Comparison of ENCODE assay signal across 26 cellular contexts in the genomic region with DNA sequence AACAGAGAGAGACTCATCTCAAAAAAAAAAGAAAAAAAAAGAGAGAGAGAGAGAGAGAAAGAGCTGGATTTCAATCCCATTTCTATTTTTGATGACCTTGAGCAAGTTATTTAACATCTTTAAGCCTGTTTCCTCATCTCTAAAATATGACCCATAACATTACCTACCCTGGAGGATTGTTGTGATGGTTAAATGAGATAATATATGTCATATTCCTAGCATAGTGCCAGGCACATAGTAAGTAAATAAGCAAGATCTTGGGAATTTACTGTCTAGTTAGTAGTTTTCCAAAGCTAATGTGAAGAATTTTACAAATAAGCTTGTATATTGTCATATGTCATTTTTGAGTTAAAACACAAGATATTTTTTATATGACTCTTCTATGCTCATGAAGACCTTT.
DNase-seq lines count a peak whose midpoint lies in the region; ATAC-seq, FAIRE-seq and TF ChIP-seq lines count a peak whose summit lies in the region.
"Had no signal": no experiment of that assay in that cellular context is flagged by ENCODE, and none has a peak within 500 bp of the region (broad histone marks: within the 10 kb centered on the region; RNA-seq: fewer than 3 reads in every experiment).

No MANE protein-coding gene starts in this region.

- CTCF ChIA-PET in HEK293 (lab: Yijun Ruan, JAX), result no interaction called here

- no peak overlapping the region for H3K9ac ChIP-seq in astrocyte (ENCODE audit: low read length)
- H3K9ac ChIP-seq: BLaER1 had no signal

- TF ChIP-seq POLR2A in H54 (IDR thresholded peaks at IDR 0.05; ENCODE audit: low read depth, low read length), result no peak

- H3K9me3 ChIP-seq in HEK293 (ENCODE audit: control insufficient read depth, insufficient read depth, low read depth, low read length), result no peaks in the 10 kb centered on the region
- no peaks in the 10 kb centered on the region for H3K9me3 ChIP-seq in astrocyte (ENCODE audit: insufficient read depth, low read depth, low read length)
- H3K9me3 ChIP-seq: BE2C, BLaER1 had no signal

- no peaks in the 10 kb centered on the region for H3K27me3 Mint-ChIP-seq in astrocyte (ENCODE audit: low read depth, unreplicated experiment)

- H3K4me1 ChIP-seq in HEK293 (ENCODE audit: control insufficient read depth, insufficient read depth, low read length) (no peaks in the 10 kb centered on the region), astrocyte (ENCODE audit: insufficient read depth, low read length) (peaks cover 4% of the 10 kb centered on the region)
- H3K4me1 ChIP-seq: BE2C, BLaER1 had no signal

- no peak overlapping the region for H3K4me2 ChIP-seq in astrocyte (ENCODE audit: low read length)
- H3K4me2 ChIP-seq: BLaER1 had no signal

- no peaks in the 10 kb centered on the region for H3K36me3 Mint-ChIP-seq in astrocyte (ENCODE audit: low read depth, unreplicated experiment)
- H3K36me3 Mint-ChIP-seq: CD14-positive monocyte; CD4-positive, alpha-beta memory T cell; CD4-positive, CD25-positive, alpha-beta regulatory T cell; CD8-positive, alpha-beta memory T cell had no signal

- H3K27ac Mint-ChIP-seq in astrocyte (ENCODE audit: unreplicated experiment), result no peak overlapping the region
- H3K27ac Mint-ChIP-seq: CD14-positive monocyte; CD4-positive, alpha-beta memory T cell; CD4-positive, CD25-positive, alpha-beta regulatory T cell had no signal

- no peaks in the 10 kb centered on the region for H3K79me2 ChIP-seq in astrocyte (ENCODE audit: insufficient read depth, low read length)

- H3K27ac ChIP-seq in HEK293 (ENCODE audit: extremely low read depth, low read depth, low read length) (no peak overlapping the region), astrocyte (ENCODE audit: low read depth, low read length) (no peak overlapping the region)
- H3K27ac ChIP-seq: BLaER1 had no signal

- H3K4me3 Mint-ChIP-seq in astrocyte (ENCODE audit: unreplicated experiment), result no peak overlapping the region
- H3K4me3 Mint-ChIP-seq: CD14-positive monocyte; CD4-positive, alpha-beta memory T cell; CD4-positive, CD25-positive, alpha-beta regulatory T cell; CD8-positive, alpha-beta memory T cell had no signal

- ATAC-seq in GM21447 (IDR thresholded peaks at IDR 0.05; ENCODE audit: unreplicated experiment), result no peak
- no peak for ATAC-seq in GM19463 (IDR thresholded peaks at IDR 0.05; ENCODE audit: unreplicated experiment)
- ATAC-seq: GM12878 had no signal

- FAIRE-seq in H54 (lab: Jason Lieb, UNC), result peak; percentile 36
- peak; percentile 49 for FAIRE-seq in astrocyte (lab: Jason Lieb, UNC)
- FAIRE-seq: A204.1, GM12878, GM12892, GM18507 had no signal

- H3K4me3 ChIP-seq in HEK293 (ENCODE audit: low read depth, low read length), result no peak overlapping the region
- no peak overlapping the region for H3K4me3 ChIP-seq in astrocyte (ENCODE audit: insufficient read depth, low read depth, low read length)
- H3K4me3 ChIP-seq: BLaER1, GM12878 had no signal

- H3K4me1 Mint-ChIP-seq in astrocyte (ENCODE audit: low read depth, unreplicated experiment), result peaks cover 8% of the 10 kb centered on the region
- H3K4me1 Mint-ChIP-seq: CD14-positive monocyte; CD4-positive, alpha-beta memory T cell; CD4-positive, CD25-positive, alpha-beta regulatory T cell; CD8-positive, alpha-beta memory T cell had no signal

- H4K20me1 ChIP-seq in astrocyte (ENCODE audit: insufficient read depth, low read length), result no peaks in the 10 kb centered on the region
- H4K20me1 ChIP-seq: BLaER1 had no signal

- no peak overlapping the region for H2AFZ ChIP-seq in astrocyte (ENCODE audit: low read depth, low read length)

- no peak for TF ChIP-seq CTCF in HEK293 (tag by site-specific recombination; IDR thresholded peaks at IDR 0.05)
- TF ChIP-seq CTCF in astrocyte (IDR thresholded peaks at IDR 0.05; ENCODE audit: insufficient read depth, low read depth, low read length), result no peak

- POLR2A ChIA-PET in HEK293 (lab: Yijun Ruan, JAX), result no interaction called here

- H3K9me3 Mint-ChIP-seq in astrocyte (ENCODE audit: unreplicated experiment), result no peaks in the 10 kb centered on the region
- H3K9me3 Mint-ChIP-seq: CD8-positive, alpha-beta memory T cell had no signal

- H3K36me3 ChIP-seq in HEK293 (ENCODE audit: control insufficient read depth in 2 of 2, insufficient read depth in 1 of 2, low read length in 2 of 2) (no peaks in the 10 kb centered on the region), astrocyte (ENCODE audit: insufficient read depth, low read length) (no peaks in the 10 kb centered on the region)
- H3K36me3 ChIP-seq: BE2C, BLaER1 had no signal

- DNase-seq in H54 (ENCODE audit: insufficient read length, low spot score) (no peak), astrocyte (ENCODE audit: low read depth) (no peak), NCI-H345 (lab: John Stamatoyannopoulos, UW) (no peak)
- DNase-seq: 8988T; BE2C; C1 segment of cervical spinal cord; CD4-positive, alpha-beta memory T cell; CD4-positive, CD25-positive, alpha-beta regulatory T cell; CD8-positive, alpha-beta memory T cell; COR-L47; DMS 273 treated with DMSO at 0.1 percent for 48 hours; DMS153; DMS53; DMS79; DND-41; EL; GDM1 had no signal

- no peaks in the 10 kb centered on the region for H3K27me3 ChIP-seq in astrocyte (ENCODE audit: insufficient read depth, low read length)
- H3K27me3 ChIP-seq: BE2C, BLaER1 had no signal

TF ChIP-seq in HEK293, 187 proteins besides CTCF, POLR2A, EP300 and RAD21:
- TF ChIP-seq ZNF664 (tag by site-specific recombination; IDR thresholded peaks at IDR 0.05) (peak; percentile 78; the same call in 1 of the 2 replicates), ZNF155 (tag by site-specific recombination; IDR thresholded peaks at IDR 0.05) (no peak)
TF ChIP-seq in HEK293: peak in this region for 1.
